Comparison of ENCODE assay signal across 8 cellular contexts in genomic region chr2:83435989-83436388, GRCh38.
"Had no signal": no experiment of that assay in that cellular context is flagged by ENCODE, and none has a peak within 500 bp of the region (broad histone marks: within the 10 kb centered on the region; RNA-seq: fewer than 3 reads in every experiment).

No MANE protein-coding gene starts in this region.

- FAIRE-seq: H54 had no signal

- H3K9ac ChIP-seq: GM23248 had no signal

- H2AFZ ChIP-seq: GM23248 had no signal

- H3K9me3 Mint-ChIP-seq: H9 had no signal

- H3K4me3 Mint-ChIP-seq: H9, IgD-negative memory B cell had no signal

- H3K27ac ChIP-seq: GM23248, HL-60 had no signal

- H3K27ac Mint-ChIP-seq: H9, IgD-negative memory B cell had no signal

- H3K27me3 Mint-ChIP-seq: IgD-negative memory B cell had no signal

- H3K4me3 ChIP-seq: GM23248 had no signal

- H3K36me3 Mint-ChIP-seq: IgD-negative memory B cell had no signal

- H3K4me1 Mint-ChIP-seq: H9, IgD-negative memory B cell had no signal

- DNase-seq: GM23248, GOT3, H9, HCEC 1CT, KG1 had no signal
